ENCODE assay signal across 1 cellular context in genomic region chr22:23913661-23914353, GRCh38.
TF ChIP-seq lines count a peak whose summit lies in the region.

No MANE protein-coding gene starts in this region.

TF ChIP-seq in K562, 482 proteins besides CTCF, POLR2A, EP300 and RAD21 (continues in another document):
- TF ChIP-seq BRD9 (IDR thresholded peaks at IDR 0.05; ENCODE audit: low read depth, partially characterized antibody), result peak; percentile 27
- TF ChIP-seq ZNF280B (CRISPR knock-in tag; IDR thresholded peaks at IDR 0.05), result no peak
- TF ChIP-seq GABPA (tag; conservative IDR thresholded peaks at IDR 0.05; ENCODE audit: low read depth), result peak; percentile 71
- TF ChIP-seq MAZ (CRISPR knock-in tag; conservative IDR thresholded peaks at IDR 0.05 in 1 of 2, IDR thresholded peaks at IDR 0.05 in 1 of 2), result peak in 1 of 2 experiments; percentile 67; a peak in 1 of 4 replicates
- TF ChIP-seq NFRKB (IDR thresholded peaks at IDR 0.05; ENCODE audit: low read depth), result peak; percentile 33; the same call in 1 of the 2 replicates
- TF ChIP-seq CXXC5 (CRISPR knock-in tag; IDR thresholded peaks at IDR 0.05), result peak; percentile 40; the same call in 1 of the 2 replicates
- TF ChIP-seq SP1 (CRISPR knock-in tag; IDR thresholded peaks at IDR 0.05), result peak; percentile 40; the same call in 1 of the 2 replicates
- TF ChIP-seq ETS1 (conservative IDR thresholded peaks at IDR 0.05; ENCODE audit: control insufficient read depth, low read depth, low read length), result no peak
- TF ChIP-seq CHD2 (IDR thresholded peaks at IDR 0.05; ENCODE audit: low read depth, low read length), result no peak
- no peak for TF ChIP-seq HCFC1 (IDR thresholded peaks at IDR 0.05; ENCODE audit: low read depth, low read length)
- TF ChIP-seq ILF3 (IDR thresholded peaks at IDR 0.05; ENCODE audit: borderline replicate concordance), result no peak
- TF ChIP-seq L3MBTL2 (IDR thresholded peaks at IDR 0.05), result peak; percentile 44; the same call in 1 of the 2 replicates
- no peak for TF ChIP-seq NFE2L1 (tag; IDR thresholded peaks at IDR 0.05; ENCODE audit: borderline replicate concordance, low read depth)
- TF ChIP-seq MAFF (IDR thresholded peaks at IDR 0.05; ENCODE audit: low read length), result no peak
- TF ChIP-seq ZNF644 (tag; IDR thresholded peaks at IDR 0.05; ENCODE audit: low read depth), result no peak
- TF ChIP-seq TFAP4 (CRISPR knock-in tag; IDR thresholded peaks at IDR 0.05; ENCODE audit: borderline replicate concordance), result peak; percentile 33; the same call in 1 of the 2 replicates
- peak; percentile 82 for TF ChIP-seq SUPT5H (IDR thresholded peaks at IDR 0.05)
- TF ChIP-seq HNRNPLL (IDR thresholded peaks at IDR 0.05; ENCODE audit: low read depth, low read length, poor library complexity, severe bottlenecking), result peak; percentile 9
- no peak for TF ChIP-seq PKNOX1 (IDR thresholded peaks at IDR 0.05)
- no peak for TF ChIP-seq SPI1 (IDR thresholded peaks at IDR 0.05; ENCODE audit: borderline replicate concordance, low read depth, low read length)
- TF ChIP-seq FOXK2 (conservative IDR thresholded peaks at IDR 0.05 in 1 of 2, IDR thresholded peaks at IDR 0.05 in 1 of 2; ENCODE audit: low read depth in 2 of 2), result 0 out of 4 replicates have a peak, but pooled peaks of 1 of the 2 experiments have one; percentile 52
- TF ChIP-seq THAP7 (CRISPR knock-in tag; IDR thresholded peaks at IDR 0.05), result no peak
- TF ChIP-seq PYGO2 (tag; IDR thresholded peaks at IDR 0.05), result no peak
- no peak for TF ChIP-seq ZNF436 (CRISPR knock-in tag; IDR thresholded peaks at IDR 0.05)
- TF ChIP-seq MAX (CRISPR knock-in tag; IDR thresholded peaks at IDR 0.05), result peak; percentile 51
- peak; percentile 16 to 45 for TF ChIP-seq E2F6 (IDR thresholded peaks at IDR 0.05; ENCODE audit: borderline replicate concordance in 1 of 2, extremely low read depth in 1 of 2, insufficient read depth in 1 of 2, insufficient read length in 1 of 2, low read depth in 1 of 2, low read length in 1 of 2, poor library complexity in 1 of 2, severe bottlenecking in 1 of 2)
- TF ChIP-seq ADNP (tag; IDR thresholded peaks at IDR 0.05), result no peak
- TF ChIP-seq MNT (conservative IDR thresholded peaks at IDR 0.05), result peak in 1 of 2 experiments; percentile 54; a peak in 2 of 4 replicates
- no peak for TF ChIP-seq DACH1 (IDR thresholded peaks at IDR 0.05; ENCODE audit: partially characterized antibody)
- TF ChIP-seq RBM14 (IDR thresholded peaks at IDR 0.05; ENCODE audit: borderline replicate concordance, insufficient read depth, low read depth, low read length), result no peak
- 0 out of 2 replicates have a peak, but pooled peaks have one; percentile 36 for TF ChIP-seq HINFP (tag; conservative IDR thresholded peaks at IDR 0.05; ENCODE audit: low read depth)
- peak; percentile 58 to 67 for TF ChIP-seq NRF1 (conservative IDR thresholded peaks at IDR 0.05 in 1 of 2, IDR thresholded peaks at IDR 0.05 in 1 of 2)
- peak; percentile 65 for TF ChIP-seq ZFX (CRISPR knock-in tag; IDR thresholded peaks at IDR 0.05)
- peak; percentile 48; the same call in 1 of the 2 replicates for TF ChIP-seq MGA (IDR thresholded peaks at IDR 0.05)
- TF ChIP-seq NFIC (IDR thresholded peaks at IDR 0.05), result peak; percentile 71
- no peak for TF ChIP-seq U2AF2 (optimal IDR thresholded peaks at IDR 0.05; ENCODE audit: low read depth, low read length)
- 0 out of 2 replicates have a peak, but pooled peaks have one; percentile 12 for TF ChIP-seq POLR2AphosphoS5 (IDR thresholded peaks at IDR 0.05; ENCODE audit: control insufficient read depth, insufficient read depth, low read depth, low read length)
- no peak for TF ChIP-seq HDGF (IDR thresholded peaks at IDR 0.05)
- TF ChIP-seq POLR2H (tag; IDR thresholded peaks at IDR 0.05; ENCODE audit: low read depth), result peak; percentile 21; the same call in 1 of the 2 replicates
